ENCODE assay signal across 1 cellular context in genomic region chr11:65434667-65435179, GRCh38.
TF ChIP-seq lines count a peak whose summit lies in the region.

No MANE protein-coding gene starts in this region.

TF ChIP-seq in IMR-90, 13 proteins besides CTCF, POLR2A, EP300 and RAD21 (continued from another document):
- TF ChIP-seq ELK1 (IDR thresholded peaks at IDR 0.05; ENCODE audit: borderline replicate concordance, low read depth, low read length) (no peak), CEBPB (IDR thresholded peaks at IDR 0.05; ENCODE audit: low read depth, low read length) (no peak), BHLHE40 (IDR thresholded peaks at IDR 0.05; ENCODE audit: low read depth, low read length) (no peak), MAFK (IDR thresholded peaks at IDR 0.05; ENCODE audit: low read depth, low read length) (no peak), NFE2L2 (IDR thresholded peaks at IDR 0.05; ENCODE audit: low read depth, low read length) (no peak), USF2 (IDR thresholded peaks at IDR 0.05; ENCODE audit: low read depth, low read length) (no peak; the same call in 1 of the 2 replicates)
